Comparison of ENCODE assay signal across 33 cellular contexts in the genomic region with DNA sequence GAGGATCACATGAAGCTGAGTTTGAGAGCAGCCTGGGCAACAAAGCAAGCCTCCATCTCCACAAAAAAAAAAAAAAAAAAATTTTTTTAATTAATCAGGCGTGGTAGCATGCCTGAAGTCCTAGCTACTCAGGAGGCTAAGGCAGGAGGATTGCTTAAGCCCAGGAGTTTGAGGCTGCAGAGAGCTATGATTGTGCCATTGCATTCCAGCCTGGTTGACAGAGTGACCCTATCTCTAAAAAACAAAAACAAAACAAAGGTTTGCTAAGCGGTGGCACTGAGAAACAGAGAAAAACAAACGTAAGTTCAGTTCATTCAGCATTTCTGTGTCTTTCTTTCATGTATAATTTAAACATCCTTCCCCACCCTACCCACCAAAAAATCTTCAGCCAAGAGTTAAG.
"Had no signal": no experiment of that assay in that cellular context is flagged by ENCODE, and none has a peak within 500 bp of the region (broad histone marks: within the 10 kb centered on the region; RNA-seq: fewer than 3 reads in every experiment).

No MANE protein-coding gene starts in this region.

- FAIRE-seq: astrocyte, TTC549 had no signal

- H3K27me3 ChIP-seq: adrenal gland, body of pancreas, brain microvascular endothelial cell, breast epithelium had no signal

- H3K9me3 ChIP-seq: adrenal gland, body of pancreas, breast epithelium had no signal

- H3K36me3 ChIP-seq: brain microvascular endothelial cell, breast epithelium had no signal

- DNase-seq: activated B cell treated with CpG ODN at 0.5 μM for 24 hours; activated CD4-positive, alpha-beta memory T cell treated with anti-CD3 and anti-CD28 coated beads for 36 hours; activated CD4-positive, alpha-beta T cell treated with anti-CD3 and anti-CD28 coated beads for 4 hours; activated CD4-positive, alpha-beta T cell treated with anti-CD3 and anti-CD28 coated beads, Interleukin-2, amount 10 ng/mL, durations not matched to agents 24 days and 14 days; activated CD4-positive, alpha-beta T cell treated with anti-CD3 and anti-CD28 coated beads, Interleukin-2, amount 50 U/mL, for 1 hour; activated CD4-positive, alpha-beta T cell treated with anti-CD3 and anti-CD28 coated beads, Interleukin-2, amount 50 U/mL, for 4 hours; activated CD4-positive, CD25-positive, alpha-beta regulatory T cell treated with anti-CD3 and anti-CD28 coated beads, Interleukin-2, amount 50 U/mL, for 72 hours; activated CD8-positive, alpha-beta memory T cell treated with anti-CD3 and anti-CD28 coated beads, Interleukin-2, amount 50 U/mL, for 4 hours; activated CD8-positive, alpha-beta T cell treated with anti-CD3 and anti-CD28 coated beads for 36 hours; activated effector memory CD4-positive, alpha-beta T cell treated with anti-CD3 and anti-CD28 coated beads, Interleukin-2, amount 50 U/mL, for 16 hours; activated gamma-delta T cell treated with Interleukin-2 at 50 U/mL for 16 hours; activated naive CD4-positive, alpha-beta T cell; activated naive CD4-positive, alpha-beta T cell treated with anti-CD3 and anti-CD28 coated beads for 36 hours; activated naive CD4-positive, alpha-beta T cell treated with anti-CD3 and anti-CD28 coated beads, Interleukin-2, amount 50 U/mL, for 16 hours; activated naive CD8-positive, alpha-beta T cell treated with anti-CD3 and anti-CD28 coated beads for 36 hours; activated T-cell treated with anti-CD3 and anti-CD28 coated beads for 4 hours; activated T-cell treated with anti-CD3 and anti-CD28 coated beads, Interleukin-2, amount 50 U/mL, for 1 hour; activated T-cell treated with anti-CD3 and anti-CD28 coated beads, Interleukin-2, amount 50 U/mL, for 4 hours; activated T-cell treated with anti-CD3 and anti-CD28 coated beads, Interleukin-2, amount 50 U/mL, for 72 hours; adrenal gland; amniotic stem cell; aorta; body of pancreas; brain microvascular endothelial cell; caudate nucleus; cerebellar nuclear complex; T-helper 1 cell; T-helper 2 cell; T-helper 9 cell had no signal

- H3K4me3 ChIP-seq: adrenal gland, body of pancreas, breast epithelium had no signal

- H3K4me1 ChIP-seq: body of pancreas, breast epithelium had no signal

- H3K27ac ChIP-seq: adrenal gland, body of pancreas, brain microvascular endothelial cell, breast epithelium, VCaP had no signal
